8 cellular contexts compared by ENCODE assay signal in genomic region chr3:142578309-142579223, GRCh38. TPM values are rescaled to one million over a fixed set of nuclear protein-coding genes. Genes with fewer than 3 reads are reported as not detected.
DNase-seq lines count a peak whose midpoint lies in the region; ATAC-seq and TF ChIP-seq lines count a peak whose summit lies in the region.

Gene ATR, minus strand, starts transcription at chr3:142578733. Its CDS starts 29 bp downstream, at chr3:142578704.

- H3K27me3 Mint-ChIP-seq in memory B cell = no peaks in the 10 kb centered on the region

- no peaks in the 10 kb centered on the region for H3K9me3 Mint-ChIP-seq in memory B cell

- POLR2A ChIA-PET in activated CD8-positive, alpha-beta memory T cell treated with anti-CD3 and anti-CD28 coated beads for 36 hours (lab: Charles Lee) = interaction anchor here (0.5 to 1.6 kb wide), 8 partner anchors 13 to 423 kb away, joined by 3 to 15 read pairs (median 4); partner anchors contain the start of genes PLS1, TRPC1 and U2SURP

- H3K27ac ChIP-seq in effector memory CD4-positive, alpha-beta T cell (ENCODE audit: insufficient read depth, low read length, poor library complexity, severe bottlenecking) = peak within 1 kb of the TSS; percentile 95

- peaks cover 12% of the 10 kb centered on the region for H3K4me1 ChIP-seq in effector memory CD4-positive, alpha-beta T cell (ENCODE audit: control insufficient read depth, insufficient read depth, low read length, poor library complexity, severe bottlenecking)

- H3K27ac Mint-ChIP-seq in memory B cell = peak within 1 kb of the TSS; percentile 97

- H3K4me1 Mint-ChIP-seq in memory B cell = peaks cover 40% of the 10 kb centered on the region

- CTCF ChIA-PET in activated CD8-positive, alpha-beta memory T cell treated with anti-CD3 and anti-CD28 coated beads for 36 hours (lab: Charles Lee) = interaction anchor here (0.6 to 1.3 kb wide), 2 partner anchors 16 to 701 kb away, joined by 3 to 5 read pairs; no protein-coding TSS in a partner anchor

- peak; percentile 91 for ATAC-seq in memory B cell (ENCODE audit: low read depth)

- H3K4me3 Mint-ChIP-seq in memory B cell = peak within 1 kb of the TSS; percentile 98

- DNase-seq in CMK (ENCODE audit: low read depth) (peak; percentile 56), GM20000 (ENCODE audit: low spot score) (peak; percentile 92), HT-29 (ENCODE audit: low spot score) (peak; percentile 96), NOMO-1 (lab: John Stamatoyannopoulos, UW; ENCODE audit: unreplicated experiment in 2 of 2) (peak; percentile 99 to 100), memory B cell (ENCODE audit: low spot score in 2 of 2) (peak; percentile 89 to 90)
- peak; percentile 87 to 90 (median 90) for DNase-seq in effector memory CD4-positive, alpha-beta T cell
- peak; percentile 92 for DNase-seq in stimulated activated CD8-positive, alpha-beta memory T cell treated with anti-CD3 and anti-CD28 coated beads, Interleukin-12 subunit alpha, Interleukin-12 subunit beta, amount 100 ng/mL, for 24 hours (ENCODE audit: extremely low read depth)

- peaks cover 9% of the 10 kb centered on the region for H3K36me3 Mint-ChIP-seq in memory B cell

- no peaks in the 10 kb centered on the region for H3K9me3 ChIP-seq in effector memory CD4-positive, alpha-beta T cell (ENCODE audit: control insufficient read depth, low read length)

- peak within 1 kb of the TSS; percentile 86 for H3K4me3 ChIP-seq in effector memory CD4-positive, alpha-beta T cell (ENCODE audit: insufficient read depth, low read depth, low read length, poor library complexity, severe bottlenecking)

- TF ChIP-seq CTCF in GM20000 (IDR thresholded peaks at IDR 0.05; ENCODE audit: extremely low read depth, missing control alignments) = no peak

- no peaks in the 10 kb centered on the region for H3K27me3 ChIP-seq in effector memory CD4-positive, alpha-beta T cell (replicated peaks; ENCODE audit: control insufficient read depth, insufficient read depth, low read length, poor library complexity, severe bottlenecking)

- no peaks in the 10 kb centered on the region for H3K36me3 ChIP-seq in effector memory CD4-positive, alpha-beta T cell (ENCODE audit: control insufficient read depth, insufficient read depth, low read length)

RNA-seq across cellular contexts. Expression of gene ATR, which starts in this region (rescaled TPM):
- 12.9 and 15.4 TPM in 2 replicates for total RNA-seq in HT-29 (2014; rRNA removed; shearing (Covaris generic))
- total RNA-seq in activated CD8-positive, alpha-beta memory T cell treated with anti-CD3 and anti-CD28 coated beads for 36 hours = 10 to 100 TPM; 40.0 to 44.7 TPM

Comparison
In these comparisons a context has a peak if more than half of its experiments do, and no peak if none do; other contexts are left out.
1. Peak in every context shown above with its lines: DNase-seq, ATAC-seq, H3K4me3 ChIP-seq and H3K27ac ChIP-seq.